In the genomic region with DNA sequence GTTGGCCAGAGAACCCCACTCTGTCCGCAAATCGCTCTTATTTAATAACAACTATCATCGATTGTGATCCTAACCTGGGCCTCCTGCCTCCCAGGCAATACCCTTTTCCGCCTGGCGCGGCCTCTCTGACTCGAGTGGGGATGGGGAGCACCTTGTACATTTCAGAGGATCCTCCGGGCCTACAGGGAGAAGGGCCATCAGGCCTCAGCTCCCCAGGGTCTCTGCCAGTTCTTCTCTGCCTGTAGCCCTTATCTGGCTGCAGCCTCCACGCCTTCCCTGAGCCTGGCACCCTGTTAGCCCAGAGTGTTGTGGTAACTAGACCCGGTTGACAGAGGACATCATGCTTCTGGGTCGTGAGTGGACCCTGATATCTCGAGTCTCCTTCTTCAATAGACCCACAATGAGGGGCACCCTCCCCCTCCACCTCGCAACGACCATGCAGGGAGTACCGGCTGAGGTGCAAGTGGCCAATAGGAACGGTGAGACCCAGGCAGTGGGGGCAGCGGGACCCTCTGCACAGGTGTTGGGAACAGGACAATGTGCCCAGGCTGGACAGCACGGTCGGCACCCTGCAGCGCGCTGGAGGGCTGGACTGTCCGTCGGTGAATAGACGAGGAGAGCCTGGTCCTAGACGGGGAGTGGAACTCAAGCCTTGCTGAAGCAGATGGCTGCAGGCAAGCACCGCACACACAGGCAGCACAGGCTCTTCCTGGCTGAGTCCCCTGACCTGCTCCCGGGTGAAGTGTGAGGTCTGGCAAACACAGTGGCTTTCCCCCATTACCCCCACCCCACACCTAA, we compare ENCODE assay signal across 10 cellular contexts. TPM values are rescaled to one million over a fixed set of nuclear protein-coding genes. Genes with fewer than 3 reads are reported as not detected.
A peak's percentile ranks its signal among the peaks of the same experiment; 100 is the strongest.
DNase-seq lines count a peak whose midpoint lies in the region; ATAC-seq and TF ChIP-seq lines count a peak whose summit lies in the region.
"Had no signal": no experiment of that assay in that cellular context is flagged by ENCODE, and none has a peak within 500 bp of the region (broad histone marks: within the 10 kb centered on the region; RNA-seq: fewer than 3 reads in every experiment).

No MANE protein-coding gene starts in this region.

- no peak for ATAC-seq in CD4-positive, CD25-positive, alpha-beta regulatory T cell (ENCODE audit: low read depth in 2 of 2)
- ATAC-seq in IMR-90 (ENCODE audit: low read depth), result no peak
- no peak for ATAC-seq in natural killer cell

- no peak overlapping the region for H2AK9ac ChIP-seq in IMR-90 (replicated peaks; ENCODE audit: low read depth, low read length, poor library complexity)

- TF ChIP-seq CTCF in IMR-90 (conservative IDR thresholded peaks at IDR 0.05; ENCODE audit: low read depth, low read length) (no peak), natural killer cell (IDR thresholded peaks at IDR 0.05) (no peak)

- no peak overlapping the region for H2BK5ac ChIP-seq in IMR-90 (ENCODE audit: low read depth, low read length, poor library complexity, severe bottlenecking)

- H4K20me1 ChIP-seq in IMR-90 (ENCODE audit: insufficient read depth, low read length), result no peaks in the 10 kb centered on the region

- H3K4me1 ChIP-seq in CD4-positive, CD25-positive, alpha-beta regulatory T cell (ENCODE audit: control insufficient read depth, insufficient read depth, low read length, poor library complexity, severe bottlenecking), result peaks cover 39% of the 10 kb centered on the region
- H3K4me1 ChIP-seq in IMR-90 (ENCODE audit: control insufficient read depth, insufficient read depth, low read length) (no peaks in the 10 kb centered on the region; the same call in 1 of the 2 replicates), ectodermal cell (ENCODE audit: control insufficient read depth, insufficient read depth, low read length) (peaks cover 15% of the 10 kb centered on the region)

- POLR2A ChIA-PET in IMR-90 (lab: Charles Lee; ENCODE audit: unreplicated experiment), result no interaction called here

- no peak overlapping the region for H3K14ac ChIP-seq in IMR-90 (replicated peaks; ENCODE audit: low read depth, low read length)

- H3K4me3 ChIP-seq in CD4-positive, CD25-positive, alpha-beta regulatory T cell (ENCODE audit: low read depth, low read length), result no peak overlapping the region
- H3K4me3 ChIP-seq in IMR-90 (ENCODE audit: insufficient read depth, low read depth, low read length) (no peak overlapping the region), ectodermal cell (ENCODE audit: insufficient read depth, low read depth, low read length) (peak overlapping the region; percentile 48)
- H3K4me3 ChIP-seq: GM23248 had no signal

- no peak overlapping the region for H2AK5ac ChIP-seq in IMR-90 (ENCODE audit: low read depth, low read length)

- H3K56ac ChIP-seq in IMR-90 (ENCODE audit: extremely low read depth, insufficient read depth, low read length), result no peak overlapping the region

- H3K4me2 ChIP-seq in IMR-90 (ENCODE audit: low read depth, low read length), result peak overlapping the region; percentile 60; the same call in 1 of the 2 replicates

- H3K27ac Mint-ChIP-seq in CD4-positive, CD25-positive, alpha-beta regulatory T cell, result peak overlapping the region in 2 of 3 donors; percentile 38 to 55
- no peak overlapping the region for H3K27ac Mint-ChIP-seq in natural killer cell

- no peak overlapping the region for H4K8ac ChIP-seq in IMR-90 (ENCODE audit: low read depth in 2 of 2, low read length in 2 of 2)

- no peaks in the 10 kb centered on the region for H3K9me3 ChIP-seq in CD4-positive, CD25-positive, alpha-beta regulatory T cell (ENCODE audit: control insufficient read depth in 2 of 2, low read length in 2 of 2)
- no peaks in the 10 kb centered on the region for H3K9me3 ChIP-seq in IMR-90 (ENCODE audit: control insufficient read depth, insufficient read depth, low read length)
- H3K9me3 ChIP-seq in ectodermal cell (ENCODE audit: control insufficient read depth, low read length), result no peaks in the 10 kb centered on the region

- no peaks in the 10 kb centered on the region for H3K9me3 Mint-ChIP-seq in CD4-positive, CD25-positive, alpha-beta regulatory T cell
- no peaks in the 10 kb centered on the region for H3K9me3 Mint-ChIP-seq in natural killer cell

- CTCF ChIA-PET in IMR-90 (lab: Yijun Ruan, JAX), result no interaction called here

- peaks cover 0 to 61% (median 32%) of the 10 kb centered on the region in 4 donors for H3K4me1 Mint-ChIP-seq in CD4-positive, CD25-positive, alpha-beta regulatory T cell
- H3K4me1 Mint-ChIP-seq in natural killer cell, result peaks cover 45 to 48% of the 10 kb centered on the region in 2 donors

- no peak overlapping the region for H2BK120ac ChIP-seq in IMR-90 (ENCODE audit: low read depth, low read length)

- H3K9me1 ChIP-seq in IMR-90 (ENCODE audit: insufficient read depth, low read length), result no peaks in the 10 kb centered on the region

- H3K27me3 ChIP-seq in CD4-positive, CD25-positive, alpha-beta regulatory T cell (ENCODE audit: control insufficient read depth, insufficient read depth, low read length), result no peaks in the 10 kb centered on the region
- H3K27me3 ChIP-seq in IMR-90 (ENCODE audit: control insufficient read depth, insufficient read depth, low read length) (peaks cover 76% of the 10 kb centered on the region), ectodermal cell (ENCODE audit: control insufficient read depth, insufficient read depth, low read length, poor library complexity, severe bottlenecking) (peaks cover 46% of the 10 kb centered on the region)

- no peak overlapping the region for H3K18ac ChIP-seq in IMR-90 (ENCODE audit: low read depth, low read length)

- H4K91ac ChIP-seq in IMR-90 (ENCODE audit: insufficient read depth, low read depth, low read length), result no peak overlapping the region

- no peaks in the 10 kb centered on the region for H3K79me1 ChIP-seq in IMR-90 (ENCODE audit: low read depth in 1 of 2, low read length in 2 of 2)

- TF ChIP-seq POLR2A in IMR-90 (IDR thresholded peaks at IDR 0.05; ENCODE audit: low read depth, low read length), result no peak

- intact Hi-C loops in IMR-90 (cut with micrococcal nuclease) (no loop called here), natural killer cell (cut with micrococcal nuclease) (loop anchor here (10.0 kb wide), 1 partner anchor 54 kb away; the partner anchor contains the start of gene LIN28A)

- H3K36me3 ChIP-seq in CD4-positive, CD25-positive, alpha-beta regulatory T cell (ENCODE audit: control insufficient read depth, insufficient read depth, low read length), result no peaks in the 10 kb centered on the region
- H3K36me3 ChIP-seq in IMR-90 (ENCODE audit: control insufficient read depth, insufficient read depth, low read length), result no peaks in the 10 kb centered on the region
- H3K36me3 ChIP-seq in ectodermal cell (ENCODE audit: control insufficient read depth, insufficient read depth, low read length), result no peaks in the 10 kb centered on the region

- H3K4me3 Mint-ChIP-seq in CD4-positive, CD25-positive, alpha-beta regulatory T cell, result peak overlapping the region in 3 of 4 donors; percentile 62 to 92 (median 84)
- H3K4me3 Mint-ChIP-seq in natural killer cell, result peak overlapping the region; percentile 77

- no peak overlapping the region for H4K5ac ChIP-seq in IMR-90 (ENCODE audit: low read depth, low read length)

- peaks cover 3% of the 10 kb centered on the region for H3K36me3 Mint-ChIP-seq in CD4-positive, CD25-positive, alpha-beta regulatory T cell
- H3K36me3 Mint-ChIP-seq in natural killer cell, result no peaks in the 10 kb centered on the region

- WGBS in IMR-90 (ENCODE audit: extremely low coverage in 2 of 2, insufficient read length in 1 of 2), 2 experiments, result 65% methylated on average over 13 of the region's 27 CpGs; no CpG with 5 or more reads in 1 of the 2 experiments
- WGBS in ectodermal cell, 2 experiments, result 81% methylated on average over 27 of the region's 27 CpGs

- BruUV-seq in IMR-90 (replicated peaks; lab: Mats Ljungman, UMichigan), result no TSS peak

- peaks cover 41% of the 10 kb centered on the region for H3K27me3 Mint-ChIP-seq in CD4-positive, CD25-positive, alpha-beta regulatory T cell
- peaks cover 60 to 65% of the 10 kb centered on the region in 2 donors for H3K27me3 Mint-ChIP-seq in natural killer cell (ENCODE audit: low read depth in 2 of 2)

- TF ChIP-seq RAD21 in IMR-90 (IDR thresholded peaks at IDR 0.05; ENCODE audit: low read length), result no peak

- H2BK15ac ChIP-seq in IMR-90 (ENCODE audit: low read depth, low read length), result no peak overlapping the region

- no peak overlapping the region for H3K4ac ChIP-seq in IMR-90 (ENCODE audit: low read depth, low read length)

- H3K23ac ChIP-seq in IMR-90 (ENCODE audit: low read depth, low read length), result no peak overlapping the region

- in situ Hi-C loops in IMR-90 (cut with MboI; ENCODE audit: low sequenced_read_pairs), result no loop called here

- no peak for DNase-seq in CD4-positive, CD25-positive, alpha-beta regulatory T cell
- DNase-seq in IMR-90 (no peak), natural killer cell (no peak), C1 segment of cervical spinal cord (lab: John Stamatoyannopoulos, UW) (no peak), NCI-H524 (lab: John Stamatoyannopoulos, UW) (no peak), cerebellum (ENCODE audit: low spot score) (no peak)
- DNase-seq in stimulated activated CD4-positive, alpha-beta T cell treated with anti-CD3 and anti-CD28 coated beads, Interleukin-15, amount 100 ng/mL, for 24 hours, result no peak
- DNase-seq: dermis blood vessel endothelial cell, GM23248 had no signal

- dilution Hi-C loops in IMR-90 (cut with HindIII; ENCODE audit: low sequenced_read_pairs, unreplicated experiment), result no loop called here

- peak overlapping the region; percentile 58 for H2AFZ ChIP-seq in IMR-90 (replicated peaks; ENCODE audit: low read length, poor library complexity)
- H2AFZ ChIP-seq: GM23248 had no signal

- H2BK20ac ChIP-seq in IMR-90 (ENCODE audit: low read depth, low read length), result no peak overlapping the region

- no peak overlapping the region for H3K27ac ChIP-seq in CD4-positive, CD25-positive, alpha-beta regulatory T cell (ENCODE audit: insufficient read depth, low read length, poor library complexity, severe bottlenecking)
- H3K27ac ChIP-seq in IMR-90 (ENCODE audit: insufficient read depth, low read length) (no peak overlapping the region), ectodermal cell (ENCODE audit: insufficient read depth, low read depth, low read length, poor library complexity, severe bottlenecking) (no peak overlapping the region)
- H3K27ac ChIP-seq: GM23248 had no signal

- H3K9ac ChIP-seq in IMR-90 (ENCODE audit: low read depth, low read length), result no peak overlapping the region
- H3K9ac ChIP-seq: GM23248 had no signal

RNA-seq across cellular contexts. Expression of gene CRYBG2, which starts 7.1 kb away (rescaled TPM):
- 2.3 TPM for total RNA-seq in CD4-positive, CD25-positive, alpha-beta regulatory T cell
- polyA plus RNA-seq in CD4-positive, CD25-positive, alpha-beta regulatory T cell, result 1 to 10 TPM in 3 of 4 donors, not detected in 1; 1.0 to 2.0 (median 1.3) TPM
- not detected in 2 replicates for total RNA-seq in IMR-90 (2012; rRNA removed)
- not detected in 2 replicates for polyA plus RNA-seq in IMR-90 (2012; rRNA removed)
- polyA plus RNA-seq in IMR-90 (2012; cell fraction: cytosol; rRNA removed), result 0.01 and 0.05 TPM in 2 replicates
- 0.31 and 0.32 TPM in 2 replicates for polyA plus RNA-seq in IMR-90 (2012; cell fraction: nucleus; rRNA removed; ENCODE audit: low replicate concordance)
- 8.1 TPM for polyA plus RNA-seq in ectodermal cell (2013, experiment 1 of 4)
- polyA plus RNA-seq in ectodermal cell (2013, experiment 2 of 4), result 7.5 TPM
- polyA plus RNA-seq in ectodermal cell (2013, experiment 3 of 4), result 4.6 TPM
- polyA plus RNA-seq in ectodermal cell (2013, experiment 4 of 4), result 7.4 TPM
- total RNA-seq in natural killer cell, result 1 to 10 TPM; 2.5 to 5.8 (median 3.2) TPM
- 1.7 TPM for total RNA-seq in cerebellum
- total RNA-seq: dermis blood vessel endothelial cell, GM23248 had no signal
- polyA plus RNA-seq: GM23248 had no signal

RNA-seq across cellular contexts. Expression of gene ZNF683, which starts 11.5 kb away (rescaled TPM):
- not detected for total RNA-seq in CD4-positive, CD25-positive, alpha-beta regulatory T cell
- polyA plus RNA-seq in CD4-positive, CD25-positive, alpha-beta regulatory T cell, result under 1 TPM in 2 of 4 donors, not detected in 2; 0.25 to 0.55 TPM
- total RNA-seq in IMR-90 (2012; rRNA removed), result not detected in 2 replicates
- not detected in 2 replicates for polyA plus RNA-seq in IMR-90 (2012; rRNA removed)
- polyA plus RNA-seq in IMR-90 (2012; cell fraction: cytosol; rRNA removed), result not detected in 2 replicates
- polyA plus RNA-seq in IMR-90 (2012; cell fraction: nucleus; rRNA removed; ENCODE audit: low replicate concordance), result not detected in 2 replicates
- not detected for polyA plus RNA-seq in ectodermal cell (2013, experiment 1 of 4)
- not detected for polyA plus RNA-seq in ectodermal cell (2013, experiment 2 of 4)
- not detected for polyA plus RNA-seq in ectodermal cell (2013, experiment 3 of 4)
- not detected for polyA plus RNA-seq in ectodermal cell (2013, experiment 4 of 4)
- total RNA-seq in natural killer cell, result 10 to 100 TPM in 2 of 3 donors, 1 to 10 TPM in 1; 9.6 to 38.2 (median 19.7) TPM
- total RNA-seq in cerebellum, result not detected
- total RNA-seq: dermis blood vessel endothelial cell, GM23248 had no signal
- polyA plus RNA-seq: GM23248 had no signal

RNA-seq across cellular contexts. Expression of gene CD52, which starts 43.2 kb away (rescaled TPM):
- total RNA-seq in CD4-positive, CD25-positive, alpha-beta regulatory T cell, result 1,528 TPM
- polyA plus RNA-seq in CD4-positive, CD25-positive, alpha-beta regulatory T cell, result over 10,000 TPM in 2 of 4 donors, 1,000 to 10,000 TPM in 2; 9,467 to 12,173 (median 10,919) TPM
- total RNA-seq in IMR-90 (2012; rRNA removed) (not detected in 2 replicates), natural killer cell (100 to 1,000 TPM; 454 to 485 (median 482) TPM), cerebellum (not detected)
- 1.3 and 1.6 TPM in 2 replicates for polyA plus RNA-seq in IMR-90 (2012; rRNA removed)
- polyA plus RNA-seq in IMR-90 (2012; cell fraction: cytosol; rRNA removed), result 0.30 TPM in 1 of 2 replicates, not detected in the other
- 0.36 TPM in 1 of 2 replicates, not detected in the other for polyA plus RNA-seq in IMR-90 (2012; cell fraction: nucleus; rRNA removed; ENCODE audit: low replicate concordance)
- not detected for polyA plus RNA-seq in ectodermal cell (2013, experiment 1 of 4)
- 1.2 TPM for polyA plus RNA-seq in ectodermal cell (2013, experiment 2 of 4)
- 1.1 TPM for polyA plus RNA-seq in ectodermal cell (2013, experiment 3 of 4)
- 1.7 TPM for polyA plus RNA-seq in ectodermal cell (2013, experiment 4 of 4)
- total RNA-seq: dermis blood vessel endothelial cell, GM23248 had no signal
- polyA plus RNA-seq: GM23248 had no signal

RNA-seq across cellular contexts. Expression of gene LIN28A, which starts 49.6 kb away (rescaled TPM):
- total RNA-seq in CD4-positive, CD25-positive, alpha-beta regulatory T cell, result not detected
- not detected for polyA plus RNA-seq in CD4-positive, CD25-positive, alpha-beta regulatory T cell
- not detected in 2 replicates for total RNA-seq in IMR-90 (2012; rRNA removed)
- not detected in 2 replicates for polyA plus RNA-seq in IMR-90 (2012; rRNA removed)
- polyA plus RNA-seq in IMR-90 (2012; cell fraction: cytosol; rRNA removed), result not detected in 2 replicates
- not detected in 2 replicates for polyA plus RNA-seq in IMR-90 (2012; cell fraction: nucleus; rRNA removed; ENCODE audit: low replicate concordance)
- 980 TPM for polyA plus RNA-seq in ectodermal cell (2013, experiment 1 of 4)
- polyA plus RNA-seq in ectodermal cell (2013, experiment 2 of 4), result 1,098 TPM
- 595 TPM for polyA plus RNA-seq in ectodermal cell (2013, experiment 3 of 4)
- 630 TPM for polyA plus RNA-seq in ectodermal cell (2013, experiment 4 of 4)
- not detected for total RNA-seq in natural killer cell
- not detected for total RNA-seq in cerebellum
- total RNA-seq: dermis blood vessel endothelial cell, GM23248 had no signal

RNA-seq across cellular contexts. Expression of gene UBXN11, which starts 54.6 kb away (rescaled TPM):
- total RNA-seq in CD4-positive, CD25-positive, alpha-beta regulatory T cell, result 30.8 TPM
- polyA plus RNA-seq in CD4-positive, CD25-positive, alpha-beta regulatory T cell, result 10 to 100 TPM in 3 of 4 donors, 1 to 10 TPM in 1; 8.1 to 15.2 (median 11.0) TPM
- total RNA-seq in IMR-90 (2012; rRNA removed) (3.6 and 5.2 TPM in 2 replicates), natural killer cell (10 to 100 TPM; 22.7 to 32.0 (median 31.7) TPM), cerebellum (10.2 TPM)
- 17.0 and 18.4 TPM in 2 replicates for polyA plus RNA-seq in IMR-90 (2012; rRNA removed)
- polyA plus RNA-seq in IMR-90 (2012; cell fraction: cytosol; rRNA removed), result 10.1 and 13.9 TPM in 2 replicates
- polyA plus RNA-seq in IMR-90 (2012; cell fraction: nucleus; rRNA removed; ENCODE audit: low replicate concordance), result 151 and 169 TPM in 2 replicates
- 15.8 TPM for polyA plus RNA-seq in ectodermal cell (2013, experiment 1 of 4)
- 18.3 TPM for polyA plus RNA-seq in ectodermal cell (2013, experiment 2 of 4)
- polyA plus RNA-seq in ectodermal cell (2013, experiment 3 of 4), result 13.1 TPM
- 15.9 TPM for polyA plus RNA-seq in ectodermal cell (2013, experiment 4 of 4)

Comparison
In these comparisons a context has a peak if more than half of its experiments do, and no peak if none do; other contexts are left out.
1. H3K27ac Mint-ChIP-seq: peak in CD4-positive, CD25-positive, alpha-beta regulatory T cell (2 of 3); none in natural killer cell (0 of 2).
2. RNA of gene CD52, which starts 43.2 kb away (total RNA-seq): 1,528 TPM in CD4-positive, CD25-positive, alpha-beta regulatory T cell (single experiment) and 454 to 485 TPM in natural killer cell; not detected in IMR-90 and not detected in cerebellum (single experiment); every median in the first group is over 100 times any median in the second.